In the genomic region with DNA sequence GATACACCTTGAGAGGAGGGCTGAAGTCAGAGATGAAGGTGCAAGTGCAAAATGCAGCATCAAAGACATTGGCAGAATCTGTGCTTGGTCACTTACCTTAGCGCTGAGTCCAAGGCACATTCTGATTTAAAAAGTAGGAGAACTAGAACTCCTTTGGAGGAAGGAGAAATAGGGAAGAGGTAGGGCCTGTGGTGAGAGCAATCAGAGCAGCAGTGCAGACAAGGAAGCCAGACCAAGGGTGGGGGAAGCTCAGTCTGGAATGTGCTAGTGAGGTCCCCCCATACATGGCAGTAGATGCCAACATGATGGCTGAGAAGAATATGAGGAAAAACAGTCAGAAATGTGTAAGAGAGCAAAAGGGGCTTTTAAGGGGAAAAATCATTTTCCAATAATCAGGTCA, we compare ENCODE assay signal across 27 cellular contexts.
"Had no signal": no experiment of that assay in that cellular context is flagged by ENCODE, and none has a peak within 500 bp of the region (broad histone marks: within the 10 kb centered on the region; RNA-seq: fewer than 3 reads in every experiment).

No MANE protein-coding gene starts in this region.

- H3K79me2 ChIP-seq: hepatocyte had no signal

- H3K27ac ChIP-seq: epithelial cell of prostate, gastrocnemius medialis, heart left ventricle, hepatocyte, neutrophil, pancreas, right lobe of liver, thoracic aorta, tibial nerve, upper lobe of left lung, uterus had no signal

- H3K27ac Mint-ChIP-seq: endodermal cell; mesothelial cell of epicardium; naive B cell; natural killer cell treated with Interleukin-12 subunit alpha and Interleukin-12 subunit beta and Interleukin-15 and Interleukin-18, amount 100 ng/mL, for 72 hours; progenitor cell of endocrine pancreas; stimulated activated naive B cell treated with anti-CD40 and anti-IgM and Interleukin-4, amounts not matched to agents 10 μg/mL and 1 μg/mL and 100 μg/mL, for 72 hours; stimulated activated naive CD8-positive, alpha-beta T cell treated with anti-CD3 and anti-CD28 coated beads, Interleukin-15, Interleukin-2, amounts not matched to agents 100 ng/mL and 50 ng/mL, for 24 hours had no signal

- DNase-seq: effector CD8-positive, alpha-beta T cell; foreskin fibroblast; gastrocnemius medialis; heart left ventricle; left ventricle myocardium superior; right lobe of liver; stimulated activated CD4-positive, alpha-beta T cell treated with anti-CD3 and anti-CD28 coated beads, Interleukin-15, amount 100 ng/mL, for 24 hours; stimulated activated CD4-positive, alpha-beta T cell treated with anti-CD3 and anti-CD28 coated beads, Interleukin-2, amount 100 ng/mL, for 48 hours; stimulated activated naive B cell treated with anti-CD40 and anti-IgM and Interleukin-4, amounts not matched to agents 10 μg/mL and 1 μg/mL and 100 μg/mL, for 72 hours; uterus had no signal

- H3K36me3 ChIP-seq: gastrocnemius medialis, pancreas, thoracic aorta, uterus had no signal

- ATAC-seq: gastrocnemius medialis; natural killer cell treated with Interleukin-12 subunit alpha and Interleukin-12 subunit beta and Interleukin-15 and Interleukin-18, amount 100 ng/mL, for 72 hours had no signal

- H3K4me2 ChIP-seq: hepatocyte had no signal

- H3K4me3 ChIP-seq: dorsolateral prefrontal cortex, gastrocnemius medialis, heart left ventricle, hepatocyte, lung, mucosa of descending colon, pancreas, right lobe of liver, thoracic aorta, tibial nerve, upper lobe of left lung, uterus had no signal

- H3K4me1 Mint-ChIP-seq: endodermal cell; naive B cell; neural crest cell; stimulated activated naive B cell treated with anti-CD40 and anti-IgM and Interleukin-4, amounts not matched to agents 10 μg/mL and 1 μg/mL and 100 μg/mL, for 72 hours had no signal

- H3K9me3 ChIP-seq: gastrocnemius medialis, heart left ventricle, mucosa of descending colon, neutrophil, pancreas, right lobe of liver, thoracic aorta, tibial nerve, upper lobe of left lung, uterus had no signal

- H3K4me3 Mint-ChIP-seq: endodermal cell; mesothelial cell of epicardium; naive B cell; natural killer cell treated with Interleukin-12 subunit alpha and Interleukin-12 subunit beta and Interleukin-15 and Interleukin-18, amount 100 ng/mL, for 72 hours; neural crest cell; stimulated activated naive B cell treated with anti-CD40 and anti-IgM and Interleukin-4, amounts not matched to agents 10 μg/mL and 1 μg/mL and 100 μg/mL, for 72 hours; stimulated activated naive CD8-positive, alpha-beta T cell treated with anti-CD3 and anti-CD28 coated beads, Interleukin-15, Interleukin-2, amounts not matched to agents 100 ng/mL and 50 ng/mL, for 24 hours had no signal

- H3K27me3 ChIP-seq: dorsolateral prefrontal cortex, gastrocnemius medialis, heart left ventricle, hepatocyte, neutrophil, pancreas, right lobe of liver, tibial nerve, upper lobe of left lung, uterus had no signal

- H3K9me3 Mint-ChIP-seq: endodermal cell; mesothelial cell of epicardium; naive B cell; natural killer cell treated with Interleukin-12 subunit alpha and Interleukin-12 subunit beta and Interleukin-15 and Interleukin-18, amount 100 ng/mL, for 72 hours; neural crest cell; stimulated activated naive B cell treated with anti-CD40 and anti-IgM and Interleukin-4, amounts not matched to agents 10 μg/mL and 1 μg/mL and 100 μg/mL, for 72 hours; stimulated activated naive CD8-positive, alpha-beta T cell treated with anti-CD3 and anti-CD28 coated beads, Interleukin-15, Interleukin-2, amounts not matched to agents 100 ng/mL and 50 ng/mL, for 24 hours had no signal

- H3K36me3 Mint-ChIP-seq: naive B cell; natural killer cell treated with Interleukin-12 subunit alpha and Interleukin-12 subunit beta and Interleukin-15 and Interleukin-18, amount 100 ng/mL, for 72 hours had no signal

- H3K4me1 ChIP-seq: heart left ventricle, pancreas, right lobe of liver, tibial nerve, upper lobe of left lung, uterus had no signal

- H3K27me3 Mint-ChIP-seq: naive B cell; natural killer cell treated with Interleukin-12 subunit alpha and Interleukin-12 subunit beta and Interleukin-15 and Interleukin-18, amount 100 ng/mL, for 72 hours; progenitor cell of endocrine pancreas; stimulated activated naive B cell treated with anti-CD40 and anti-IgM and Interleukin-4, amounts not matched to agents 10 μg/mL and 1 μg/mL and 100 μg/mL, for 72 hours; stimulated activated naive CD8-positive, alpha-beta T cell treated with anti-CD3 and anti-CD28 coated beads, Interleukin-15, Interleukin-2, amounts not matched to agents 100 ng/mL and 50 ng/mL, for 24 hours had no signal

- H2AFZ ChIP-seq: hepatocyte had no signal
